Comparison of ENCODE assay signal across 12 cellular contexts in the genomic region with DNA sequence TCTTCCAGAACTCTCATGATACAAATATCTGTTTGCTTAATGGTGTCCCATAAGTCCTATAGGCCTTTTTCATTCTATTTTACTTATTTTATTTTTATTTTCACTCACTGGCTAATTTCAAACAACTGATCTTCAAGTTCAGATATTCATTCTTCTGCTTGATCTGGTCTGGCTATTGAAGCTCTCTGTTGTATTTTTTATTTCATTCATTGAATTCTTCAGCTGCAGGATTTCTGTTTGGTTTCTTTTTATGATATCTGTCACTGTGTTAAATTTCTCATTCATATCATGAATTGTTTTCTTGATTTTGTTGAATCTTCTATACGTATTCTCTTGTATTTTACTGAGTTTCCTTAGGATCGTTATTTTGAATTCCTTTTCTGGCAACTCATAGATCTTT. TPM values are rescaled to one million over a fixed set of nuclear protein-coding genes. Genes with fewer than 3 reads are reported as not detected.
"Had no signal": no experiment of that assay in that cellular context is flagged by ENCODE, and none has a peak within 500 bp of the region (broad histone marks: within the 10 kb centered on the region; RNA-seq: fewer than 3 reads in every experiment).

No MANE protein-coding gene starts in this region.

- H3K27ac ChIP-seq: GM23248 had no signal

- H3K4me1 ChIP-seq: HAP-1 had no signal

- H3K9ac ChIP-seq: GM23248 had no signal

- H3K4me3 ChIP-seq: GM23248, GM23338, HAP-1 had no signal

- H2AFZ ChIP-seq: GM23248, GM23338 had no signal

- H3K36me3 ChIP-seq: HAP-1 had no signal

- ATAC-seq: GM23338, HCT116 had no signal

- DNase-seq: GM23248, GOT3, H7, H9, HCEC 1CT, HFFc6 had no signal

- H3K9me3 ChIP-seq: HAP-1 had no signal

- H3K4me2 ChIP-seq: GM23338 had no signal

- FAIRE-seq: H1, H54 had no signal

RNA-seq across cellular contexts. Expression of gene OR10A3, which starts 2.6 kb away (rescaled TPM):
- total RNA-seq: H1, H4, H7, H9 had no signal
- polyA plus RNA-seq: H1 had no signal

RNA-seq across cellular contexts. Expression of gene OR10A6, which starts 13.1 kb away (rescaled TPM):
- total RNA-seq: GM23338, H1, H4, H7, H9 had no signal
- polyA plus RNA-seq: H1 had no signal

RNA-seq across cellular contexts. Expression of gene NLRP10, which starts 21.1 kb away (rescaled TPM):
- total RNA-seq: H4, H9 had no signal
- polyA plus RNA-seq: H1 had no signal
